Comparison of ENCODE assay signal across 22 cellular contexts in genomic region chr6:169866140-169866534, GRCh38.
DNase-seq lines count a peak whose midpoint lies in the region; ATAC-seq and TF ChIP-seq lines count a peak whose summit lies in the region.
"Had no signal": no experiment of that assay in that cellular context is flagged by ENCODE, and none has a peak within 500 bp of the region (broad histone marks: within the 10 kb centered on the region; RNA-seq: fewer than 3 reads in every experiment).

No MANE protein-coding gene starts in this region.

- H2AFZ ChIP-seq in neuronal stem cell (ENCODE audit: low read length): no peak overlapping the region
- H2AFZ ChIP-seq: GM23248 had no signal

- no peak overlapping the region for H3K23ac ChIP-seq in neuronal stem cell (ENCODE audit: low read depth, low read length, poor library complexity)

- no peak overlapping the region for H2BK5ac ChIP-seq in neuronal stem cell (ENCODE audit: low read length)

- H3K4me2 ChIP-seq in BLaER1 treated with 17β-estradiol and CSF1 and Interleukin-3, amounts not matched to agents 10 nM and 100 nM: peak overlapping the region in 10 of 11 experiments; percentile 5 to 91 (median 85); a peak in 14 of 22 replicates
- no peak overlapping the region for H3K4me2 ChIP-seq in neuronal stem cell (ENCODE audit: insufficient read depth, low read length, poor library complexity, severe bottlenecking)

- POLR2A ChIA-PET in naive thymus-derived CD8-positive, alpha-beta T cell (lab: Charles Lee): no interaction called here

- H3K9ac ChIP-seq in BLaER1 treated with 17β-estradiol and CSF1 and Interleukin-3, amounts not matched to agents 10 nM and 100 nM: peak overlapping the region in 1 of 11 experiments; percentile 26; a peak in 1 of 22 replicates
- no peak overlapping the region for H3K9ac ChIP-seq in neuronal stem cell (ENCODE audit: low read depth, low read length, poor library complexity)
- H3K9ac ChIP-seq: GM23248 had no signal

- no peak overlapping the region for H3K4ac ChIP-seq in neuronal stem cell (ENCODE audit: low read length)

- WGBS in neuronal stem cell (ENCODE audit: extremely low coverage in 2 of 2, insufficient read length in 2 of 2, insufficient replicate concordance in 1 of 2), 2 donors: no CpG with 5 or more reads among the region's 10 CpGs

- peak overlapping the region; percentile 30 for H2AK5ac ChIP-seq in neuronal stem cell (ENCODE audit: low read depth, low read length)

- H2BK12ac ChIP-seq in neuronal stem cell (ENCODE audit: low read length): no peak overlapping the region

- H3K4me1 ChIP-seq in BLaER1 treated with 17β-estradiol and CSF1 and Interleukin-3, amounts not matched to agents 10 nM and 100 nM: peaks cover 41 to 83% (median 79%) of the 10 kb centered on the region in 10 experiments
- H3K4me1 ChIP-seq in neuronal stem cell (ENCODE audit: control insufficient read depth in 2 of 2, insufficient read depth in 1 of 2, low read depth in 1 of 2, low read length in 2 of 2): no peaks in the 10 kb centered on the region

- H3K4me3 Mint-ChIP-seq in type B pancreatic cell: no peak overlapping the region
- H3K4me3 Mint-ChIP-seq in naive thymus-derived CD8-positive, alpha-beta T cell: no peak overlapping the region
- H3K4me3 Mint-ChIP-seq: H9 had no signal

- no peak for ATAC-seq in GM21360 (IDR thresholded peaks at IDR 0.05; ENCODE audit: unreplicated experiment)
- ATAC-seq in naive thymus-derived CD8-positive, alpha-beta T cell: no peak

- H4K20me1 ChIP-seq in BLaER1 treated with 17β-estradiol and CSF1 and Interleukin-3, amounts not matched to agents 10 nM and 100 nM: no peaks in the 10 kb centered on the region

- no peak overlapping the region for H3K4me3 ChIP-seq in BLaER1 treated with 17β-estradiol and CSF1 and Interleukin-3, amounts not matched to agents 10 nM and 100 nM
- H3K4me3 ChIP-seq in H7 (ENCODE audit: insufficient read depth, low read depth, low read length) (no peak overlapping the region), neuronal stem cell (ENCODE audit: low read length in 2 of 2) (no peak overlapping the region), brain microvascular endothelial cell (ENCODE audit: low read depth, low read length) (no peak overlapping the region)
- H3K4me3 ChIP-seq: GM23248, SK-N-MC had no signal

- no peaks in the 10 kb centered on the region for H3K4me1 Mint-ChIP-seq in type B pancreatic cell (ENCODE audit: unreplicated experiment)
- H3K4me1 Mint-ChIP-seq in naive thymus-derived CD8-positive, alpha-beta T cell: peaks cover 6 to 49% (median 17%) of the 10 kb centered on the region in 4 donors

- H3K27me3 ChIP-seq in BLaER1 treated with 17β-estradiol and CSF1 and Interleukin-3, amounts not matched to agents 10 nM and 100 nM: no peaks in the 10 kb centered on the region
- H3K27me3 ChIP-seq in H7 (ENCODE audit: control insufficient read depth, insufficient read depth, low read length) (no peaks in the 10 kb centered on the region), neuronal stem cell (ENCODE audit: control insufficient read depth in 3 of 3, insufficient read depth in 3 of 3, low read depth in 1 of 3, low read length in 3 of 3) (peaks cover 0 to 4% (median 0%) of the 10 kb centered on the region in 3 experiments), brain microvascular endothelial cell (replicated peaks) (no peaks in the 10 kb centered on the region)

- TF ChIP-seq CTCF in type B pancreatic cell (conservative IDR thresholded peaks at IDR 0.05) (no peak), brain microvascular endothelial cell (IDR thresholded peaks at IDR 0.05; ENCODE audit: low read depth, low read length, missing control alignments) (no peak)

- in situ Hi-C loops in brain microvascular endothelial cell (cut with HindIII; ENCODE audit: low pct_ligation_motif_present, low sequenced_read_pairs): no loop called here

- no peak overlapping the region for H2BK15ac ChIP-seq in neuronal stem cell (ENCODE audit: low read length)

- H2BK120ac ChIP-seq in neuronal stem cell (ENCODE audit: low read depth, low read length): no peak overlapping the region

- H3K9me3 Mint-ChIP-seq in type B pancreatic cell: peaks cover 3% of the 10 kb centered on the region
- no peaks in the 10 kb centered on the region for H3K9me3 Mint-ChIP-seq in naive thymus-derived CD8-positive, alpha-beta T cell

- no peaks in the 10 kb centered on the region for H3K79me1 ChIP-seq in neuronal stem cell (ENCODE audit: low read depth, low read length)

- DNase-seq in H7: peak; percentile 52
- DNase-seq in neuronal stem cell (ENCODE audit: low spot score): no peak
- peak; percentile 50 for DNase-seq in type B pancreatic cell (ENCODE audit: extremely low spot score, unreplicated experiment)
- no peak for DNase-seq in brain microvascular endothelial cell
- DNase-seq in naive thymus-derived CD8-positive, alpha-beta T cell: no peak
- DNase-seq: DMS153, DND-41, GM23248, H9, NCI-H1092, NCI-H1417 treated with DMSO at 0.1 percent for 48 hours, NCI-H1694 treated with DMSO at 0.1 percent for 48 hours, NCI-H2081 treated with DMSO at 0.1 percent for 48 hours, NCI-H2171, NCI-H226, NCI-H510A, NCI-H69, RPMI8226, SIG-M5 had no signal

- H3K36me3 Mint-ChIP-seq in type B pancreatic cell: no peaks in the 10 kb centered on the region
- H3K36me3 Mint-ChIP-seq in naive thymus-derived CD8-positive, alpha-beta T cell: no peaks in the 10 kb centered on the region

- H3K9me3 ChIP-seq in BLaER1 treated with 17β-estradiol and CSF1 and Interleukin-3, amounts not matched to agents 10 nM and 100 nM (replicated peaks in 1 of 11): peaks cover 5 to 38% (median 15%) of the 10 kb centered on the region in 11 experiments; a peak in 20 of 22 replicates
- peaks cover 0 to 4% of the 10 kb centered on the region in 2 donors for H3K9me3 ChIP-seq in neuronal stem cell (replicated peaks in 1 of 2; ENCODE audit: control insufficient read depth in 2 of 2, insufficient read depth in 1 of 2, low read depth in 1 of 2, low read length in 2 of 2)

- peak overlapping the region in 2 of 11 experiments; percentile 25 to 32; a peak in 1 of 22 replicates for H3K27ac ChIP-seq in BLaER1 treated with 17β-estradiol and CSF1 and Interleukin-3, amounts not matched to agents 10 nM and 100 nM
- H3K27ac ChIP-seq in neuronal stem cell (replicated peaks; ENCODE audit: low read length): no peak overlapping the region
- no peak overlapping the region for H3K27ac ChIP-seq in brain microvascular endothelial cell
- H3K27ac ChIP-seq: GM23248, SK-N-MC had no signal

- no peak overlapping the region for H4K8ac ChIP-seq in neuronal stem cell (ENCODE audit: low read depth, low read length)

- no peak overlapping the region for H3K14ac ChIP-seq in neuronal stem cell (ENCODE audit: low read length)

- H3K36me3 ChIP-seq in BLaER1 treated with 17β-estradiol and CSF1 and Interleukin-3, amounts not matched to agents 10 nM and 100 nM: no peaks in the 10 kb centered on the region; a peak in 1 of 22 replicates
- H3K36me3 ChIP-seq in H7 (replicated peaks; ENCODE audit: control insufficient read depth, insufficient read depth, low read length) (no peaks in the 10 kb centered on the region), neuronal stem cell (replicated peaks in 1 of 2; ENCODE audit: control insufficient read depth in 2 of 2, insufficient read depth in 2 of 2, low read length in 2 of 2) (no peaks in the 10 kb centered on the region), brain microvascular endothelial cell (replicated peaks) (no peaks in the 10 kb centered on the region)

- peaks cover 8% of the 10 kb centered on the region for H3K27me3 Mint-ChIP-seq in type B pancreatic cell
- peaks cover 0 to 4% (median 3%) of the 10 kb centered on the region in 5 donors for H3K27me3 Mint-ChIP-seq in naive thymus-derived CD8-positive, alpha-beta T cell

- H3K18ac ChIP-seq in neuronal stem cell (ENCODE audit: low read length): no peak overlapping the region

- no peak overlapping the region for H3K27ac Mint-ChIP-seq in type B pancreatic cell
- no peak overlapping the region for H3K27ac Mint-ChIP-seq in naive thymus-derived CD8-positive, alpha-beta T cell
- H3K27ac Mint-ChIP-seq: H9 had no signal

- no peak overlapping the region for H4K91ac ChIP-seq in neuronal stem cell (ENCODE audit: low read depth, low read length, poor library complexity)

Comparison
In these comparisons a context has a peak if more than half of its experiments do, and no peak if none do; other contexts are left out.
1. DNase-seq: peak in H7 (single experiment) and type B pancreatic cell (single experiment); none in neuronal stem cell (single experiment), brain microvascular endothelial cell (single experiment) and naive thymus-derived CD8-positive, alpha-beta T cell (0 of 10).